ENCODE assay signal across 8 cellular contexts in genomic region chr17:21510686-21511367, GRCh38.
DNase-seq lines count a peak whose midpoint lies in the region; ATAC-seq and TF ChIP-seq lines count a peak whose summit lies in the region.

No MANE protein-coding gene starts in this region.

- DNase-seq in CD8-positive, alpha-beta T cell = no peak
- DNase-seq in RWPE2 (ENCODE audit: low spot score) = no peak
- no peak for DNase-seq in fibroblast of mammary gland (ENCODE audit: low read depth)
- no peak for DNase-seq in ovary
- no peak for DNase-seq in stimulated activated naive CD4-positive, alpha-beta T cell treated with Interleukin-2 at 50 U/mL for 16 hours (lab: John Stamatoyannopoulos, UW)
- DNase-seq in NCI-H2081 treated with DMSO at 0.1 percent for 48 hours (lab: John Stamatoyannopoulos, UW) = no peak

- H3K4me3 ChIP-seq in CD8-positive, alpha-beta T cell (ENCODE audit: low read depth, low read length) = peak overlapping the region; percentile 52
- H3K4me3 ChIP-seq in RWPE2 (ENCODE audit: severe bottlenecking) = peak overlapping the region; percentile 23
- H3K4me3 ChIP-seq in fibroblast of mammary gland (ENCODE audit: control insufficient read depth, low read depth, low read length) = peak overlapping the region; percentile 52
- H3K4me3 ChIP-seq in ovary = peak overlapping the region; percentile 45

- intact Hi-C loops in CD8-positive, alpha-beta T cell (cut with DNase I, micrococcal nuclease) = loop anchor here (1.0 to 5.0 kb wide), 9 partner anchors 40 to 1284 kb away; partner anchors contain the start of genes TMEM11 (in 1 of the 2) and USP22 (in 1 of the 2)
- intact Hi-C loops in ovary (cut with DNase I) = loop anchor here (2.0 to 10.0 kb wide), 8 partner anchors 54 to 394 kb away; partner anchors contain the start of genes MAP2K3 (in 3 of the 4) and DHRS7B (in 1 of the 4)

- H3K27ac Mint-ChIP-seq in CD8-positive, alpha-beta T cell = no peak overlapping the region

- H3K27ac ChIP-seq in CD8-positive, alpha-beta T cell (ENCODE audit: low read depth, low read length) = no peak overlapping the region
- no peak overlapping the region for H3K27ac ChIP-seq in RWPE2 (ENCODE audit: poor library complexity, severe bottlenecking)
- peak overlapping the region; percentile 26 to 28 for H3K27ac ChIP-seq in ovary

- TF ChIP-seq EP300 in ovary (IDR thresholded peaks at IDR 0.05) = no peak

- H3K9me3 ChIP-seq in CD8-positive, alpha-beta T cell (ENCODE audit: low read length) = no peaks in the 10 kb centered on the region
- H3K9me3 ChIP-seq in RWPE2 (ENCODE audit: severe bottlenecking) = no peaks in the 10 kb centered on the region
- no peaks in the 10 kb centered on the region for H3K9me3 ChIP-seq in ovary

- ATAC-seq in CD8-positive, alpha-beta T cell = no peak
- ATAC-seq in RWPE2 (ENCODE audit: low read depth) (no peak), GM21786 (IDR thresholded peaks at IDR 0.05; ENCODE audit: unreplicated experiment) (no peak), GM18861 (IDR thresholded peaks at IDR 0.05; ENCODE audit: unreplicated experiment) (no peak)

- no peaks in the 10 kb centered on the region for H3K9me3 Mint-ChIP-seq in CD8-positive, alpha-beta T cell

- H3K36me3 ChIP-seq in CD8-positive, alpha-beta T cell (ENCODE audit: insufficient read depth, low read length) = no peaks in the 10 kb centered on the region
- no peaks in the 10 kb centered on the region for H3K36me3 ChIP-seq in RWPE2 (ENCODE audit: low read depth)
- H3K36me3 ChIP-seq in ovary = no peaks in the 10 kb centered on the region

- TF ChIP-seq POLR2A in ovary (IDR thresholded peaks at IDR 0.05) = no peak

- peaks cover 8% of the 10 kb centered on the region for H3K4me1 ChIP-seq in CD8-positive, alpha-beta T cell (ENCODE audit: insufficient read depth, low read length)
- no peaks in the 10 kb centered on the region for H3K4me1 ChIP-seq in RWPE2 (ENCODE audit: insufficient read depth, poor library complexity, severe bottlenecking)
- H3K4me1 ChIP-seq in ovary (ENCODE audit: insufficient read depth) = peaks cover 5% of the 10 kb centered on the region

- CTCF ChIA-PET in CD8-positive, alpha-beta T cell (lab: Charles Lee) = interaction anchor here (0.6 to 6.8 kb wide), 26 partner anchors 13 to 451 kb away, joined by 3 to 68 read pairs (median 4); partner anchors contain the start of gene DHRS7B

- peaks cover 10% of the 10 kb centered on the region for H3K4me1 Mint-ChIP-seq in CD8-positive, alpha-beta T cell (ENCODE audit: low read depth)

- H3K36me3 Mint-ChIP-seq in CD8-positive, alpha-beta T cell = no peaks in the 10 kb centered on the region

- TF ChIP-seq CTCF in CD8-positive, alpha-beta T cell (IDR thresholded peaks at IDR 0.05) = no peak
- TF ChIP-seq CTCF in RWPE2 (IDR thresholded peaks at IDR 0.05; ENCODE audit: poor library complexity, severe bottlenecking) = no peak
- TF ChIP-seq CTCF in fibroblast of mammary gland (conservative IDR thresholded peaks at IDR 0.05; ENCODE audit: control insufficient read depth, insufficient read depth, low read depth, low read length) = no peak
- TF ChIP-seq CTCF in ovary (IDR thresholded peaks at IDR 0.05) = no peak

- H3K27me3 ChIP-seq in CD8-positive, alpha-beta T cell (ENCODE audit: insufficient read depth, low read length) = peaks cover 5% of the 10 kb centered on the region
- H3K27me3 ChIP-seq in RWPE2 (ENCODE audit: insufficient read depth, poor library complexity, severe bottlenecking) = no peaks in the 10 kb centered on the region
- H3K27me3 ChIP-seq in ovary = no peaks in the 10 kb centered on the region

- H3K4me3 Mint-ChIP-seq in CD8-positive, alpha-beta T cell = peak overlapping the region; percentile 69

- POLR2A ChIA-PET in CD8-positive, alpha-beta T cell (lab: Charles Lee) = no interaction called here

- peaks cover 25% of the 10 kb centered on the region for H3K27me3 Mint-ChIP-seq in CD8-positive, alpha-beta T cell (ENCODE audit: low read depth)

- WGBS in ovary, 3 donors = 29 to 43% (median 41%) methylated on average over 14 of the region's 14 CpGs

Comparison
In these comparisons a context has a peak if more than half of its experiments do, and no peak if none do; other contexts are left out.
1. H3K27ac ChIP-seq: peak in ovary (2 of 2); none in CD8-positive, alpha-beta T cell (single experiment) and RWPE2 (single experiment).
2. Peak in every context shown above with its lines, with median percentiles within 50 percentile points of each other: H3K4me3 ChIP-seq.